Comparison of ENCODE assay signal across 8 cellular contexts in the genomic region with DNA sequence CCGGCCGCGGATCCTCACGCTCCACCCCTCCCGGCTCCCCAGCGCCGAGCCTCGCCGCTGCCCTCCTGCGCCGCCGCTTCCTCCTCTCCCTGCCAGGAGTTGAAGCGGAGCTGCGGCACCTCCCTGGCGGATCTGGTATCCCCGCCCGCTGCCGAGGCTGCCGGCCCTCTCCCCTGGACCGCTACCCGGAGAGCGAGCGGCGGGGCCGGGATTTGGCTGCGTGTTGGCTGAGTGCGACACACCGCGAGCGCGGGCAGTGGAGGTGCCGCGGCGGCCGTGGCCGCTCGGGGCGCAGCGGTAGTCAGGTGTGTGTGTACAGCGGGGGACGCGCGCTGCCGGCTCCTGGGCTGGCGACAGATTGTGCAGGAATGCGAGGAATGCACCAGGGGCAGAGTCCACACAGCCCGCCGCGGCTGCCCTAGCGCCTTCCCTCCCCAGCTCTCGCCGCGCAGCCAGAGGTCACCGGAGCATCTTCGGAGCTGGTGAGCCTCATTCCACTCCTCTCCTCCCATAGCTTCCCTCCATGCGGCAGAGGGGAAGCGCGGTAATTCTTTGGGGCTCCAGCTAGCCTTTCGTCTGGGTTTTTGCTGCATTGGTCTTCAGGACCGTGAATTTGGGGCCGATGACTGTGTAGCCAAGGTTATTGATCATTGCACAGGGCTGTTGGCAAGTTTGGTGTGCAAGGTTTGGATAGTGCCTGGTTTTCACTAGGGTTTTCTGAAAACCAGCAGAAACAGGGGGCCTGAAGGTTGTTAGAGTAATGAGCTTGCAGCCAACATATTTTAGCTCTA. TPM values are rescaled to one million over a fixed set of nuclear protein-coding genes. Genes with fewer than 3 reads are reported as not detected.
A peak's percentile ranks its signal among the peaks of the same experiment; 100 is the strongest.
DNase-seq lines count a peak whose midpoint lies in the region; ATAC-seq and TF ChIP-seq lines count a peak whose summit lies in the region.

No MANE protein-coding gene starts in this region.

- H3K36me3 ChIP-seq in mucosa of descending colon (ENCODE audit: low read depth): no peaks in the 10 kb centered on the region

- peaks cover 3% of the 10 kb centered on the region for H3K36me3 Mint-ChIP-seq in activated CD8-positive, alpha-beta T cell treated with anti-CD3 and anti-CD28 coated beads, Interleukin-2, amount 10 ng/mL, durations not matched to agents 7 days and 5 days (ENCODE audit: low read depth)
- no peaks in the 10 kb centered on the region for H3K36me3 Mint-ChIP-seq in stimulated activated memory B cell treated with anti-CD40 and anti-IgM and Interleukin-4, amounts not matched to agents 10 μg/mL and 1 μg/mL and 100 μg/mL, for 72 hours

- peaks cover 12% of the 10 kb centered on the region for H3K4me1 ChIP-seq in mucosa of descending colon (ENCODE audit: low read depth)

- CTCF ChIA-PET in activated CD8-positive, alpha-beta T cell treated with anti-CD3 and anti-CD28 coated beads, Interleukin-2, amount 10 ng/mL, durations not matched to agents 7 days and 5 days (lab: Charles Lee): interaction anchor here (0.7 to 3.1 kb wide), 4 partner anchors 10 to 1150 kb away, joined by 3 to 17 read pairs (median 4); no protein-coding TSS in a partner anchor

- no peak for TF ChIP-seq CTCF in mucosa of descending colon (IDR thresholded peaks at IDR 0.05)

- peaks cover 25% of the 10 kb centered on the region for H3K4me1 Mint-ChIP-seq in activated CD8-positive, alpha-beta T cell treated with anti-CD3 and anti-CD28 coated beads, Interleukin-2, amount 10 ng/mL, durations not matched to agents 7 days and 5 days (ENCODE audit: low read depth)
- peaks cover 9% of the 10 kb centered on the region for H3K4me1 Mint-ChIP-seq in stimulated activated memory B cell treated with anti-CD40 and anti-IgM and Interleukin-4, amounts not matched to agents 10 μg/mL and 1 μg/mL and 100 μg/mL, for 72 hours

- no peak for TF ChIP-seq POLR2A in erythroblast (IDR thresholded peaks at IDR 0.05; ENCODE audit: low read length)

- peak overlapping the region; percentile 87 for H3K4me3 ChIP-seq in mucosa of descending colon

- H3K27me3 Mint-ChIP-seq in activated CD8-positive, alpha-beta T cell treated with anti-CD3 and anti-CD28 coated beads, Interleukin-2, amount 10 ng/mL, durations not matched to agents 7 days and 5 days (ENCODE audit: low read depth): peaks cover 21% of the 10 kb centered on the region
- H3K27me3 Mint-ChIP-seq in stimulated activated memory B cell treated with anti-CD40 and anti-IgM and Interleukin-4, amounts not matched to agents 10 μg/mL and 1 μg/mL and 100 μg/mL, for 72 hours: peaks cover 23% of the 10 kb centered on the region

- ATAC-seq in GM18499 (IDR thresholded peaks at IDR 0.05; ENCODE audit: insufficient read depth, unreplicated experiment): peak; percentile 38
- peak; percentile 47 for ATAC-seq in HG02973 (IDR thresholded peaks at IDR 0.05; ENCODE audit: unreplicated experiment)
- peak; percentile 55 for ATAC-seq in activated CD8-positive, alpha-beta T cell treated with anti-CD3 and anti-CD28 coated beads, Interleukin-2, amount 10 ng/mL, durations not matched to agents 7 days and 5 days
- peak; percentile 87 for ATAC-seq in mucosa of descending colon
- ATAC-seq in stimulated activated memory B cell treated with anti-CD40 and anti-IgM and Interleukin-4, amounts not matched to agents 10 μg/mL and 1 μg/mL and 100 μg/mL, for 72 hours: peak; percentile 69

- peak overlapping the region; percentile 87 for H3K27ac Mint-ChIP-seq in activated CD8-positive, alpha-beta T cell treated with anti-CD3 and anti-CD28 coated beads, Interleukin-2, amount 10 ng/mL, durations not matched to agents 7 days and 5 days
- peak overlapping the region; percentile 47 for H3K27ac Mint-ChIP-seq in stimulated activated memory B cell treated with anti-CD40 and anti-IgM and Interleukin-4, amounts not matched to agents 10 μg/mL and 1 μg/mL and 100 μg/mL, for 72 hours

- no peaks in the 10 kb centered on the region for H3K9me3 Mint-ChIP-seq in activated CD8-positive, alpha-beta T cell treated with anti-CD3 and anti-CD28 coated beads, Interleukin-2, amount 10 ng/mL, durations not matched to agents 7 days and 5 days (ENCODE audit: insufficient read depth)
- H3K9me3 Mint-ChIP-seq in stimulated activated memory B cell treated with anti-CD40 and anti-IgM and Interleukin-4, amounts not matched to agents 10 μg/mL and 1 μg/mL and 100 μg/mL, for 72 hours: no peaks in the 10 kb centered on the region

- intact Hi-C loops in mucosa of descending colon (cut with DNase I, micrococcal nuclease): loop anchor here in 1 of 2 donors (10.0 kb wide), 1 partner anchor 287 kb away; no protein-coding TSS in a partner anchor

- DNase-seq in AG08396 (ENCODE audit: low spot score) (peak; percentile 79), NCI-H2196 treated with DMSO at 0.1 percent for 48 hours (lab: John Stamatoyannopoulos, UW; ENCODE audit: unreplicated experiment) (peak; percentile 33), erythroblast (lab: John Stamatoyannopoulos, UW) (peak; percentile 80 to 86), mucosa of descending colon (peak; percentile 81 to 87 (median 87))
- DNase-seq in activated CD8-positive, alpha-beta T cell treated with anti-CD3 and anti-CD28 coated beads, Interleukin-2, amount 10 ng/mL, durations not matched to agents 7 days and 5 days: no peak

- H3K4me3 Mint-ChIP-seq in activated CD8-positive, alpha-beta T cell treated with anti-CD3 and anti-CD28 coated beads, Interleukin-2, amount 10 ng/mL, durations not matched to agents 7 days and 5 days: peak overlapping the region; percentile 87
- peak overlapping the region; percentile 95 for H3K4me3 Mint-ChIP-seq in stimulated activated memory B cell treated with anti-CD40 and anti-IgM and Interleukin-4, amounts not matched to agents 10 μg/mL and 1 μg/mL and 100 μg/mL, for 72 hours

- POLR2A ChIA-PET in activated CD8-positive, alpha-beta T cell treated with anti-CD3 and anti-CD28 coated beads, Interleukin-2, amount 10 ng/mL, durations not matched to agents 7 days and 5 days (lab: Charles Lee): interaction anchor here (1.0 kb wide), 1 partner anchor 73 kb away, joined by 3 read pairs; no protein-coding TSS in a partner anchor

- no peaks in the 10 kb centered on the region for H3K9me3 ChIP-seq in mucosa of descending colon

RNA-seq across cellular contexts. Expression of a gene that starts 1.3 kb away (rescaled TPM):
- total RNA-seq in activated CD8-positive, alpha-beta T cell treated with anti-CD3 and anti-CD28 coated beads, Interleukin-2, amount 10 ng/mL, durations not matched to agents 7 days and 5 days: 10 to 100 TPM; 32.9 to 35.8 TPM
- 10 to 100 TPM; 41.6 to 59.1 (median 51.1) TPM for total RNA-seq in mucosa of descending colon

RNA-seq across cellular contexts. Expression of a gene that starts 1.5 kb away (rescaled TPM):
- under 1 TPM in 1 of 2 experiments, not detected in 1; 0.16 TPM for total RNA-seq in activated CD8-positive, alpha-beta T cell treated with anti-CD3 and anti-CD28 coated beads, Interleukin-2, amount 10 ng/mL, durations not matched to agents 7 days and 5 days
- under 1 TPM in 2 of 3 donors, not detected in 1; 0.20 to 0.38 TPM for total RNA-seq in mucosa of descending colon
